9 cellular contexts compared by ENCODE assay signal in genomic region chr1:10074059-10074854, GRCh38. TPM values are rescaled to one million over a fixed set of nuclear protein-coding genes. Genes with fewer than 3 reads are reported as not detected.
DNase-seq lines count a peak whose midpoint lies in the region; ATAC-seq and TF ChIP-seq lines count a peak whose summit lies in the region.
"Had no signal": no experiment of that assay in that cellular context is flagged by ENCODE, and none has a peak within 500 bp of the region (broad histone marks: within the 10 kb centered on the region; RNA-seq: fewer than 3 reads in every experiment).

No MANE protein-coding gene starts in this region.

- H3K27me3 Mint-ChIP-seq in activated naive CD8-positive, alpha-beta T cell = no peaks in the 10 kb centered on the region

- peaks cover 17% of the 10 kb centered on the region for H3K4me1 Mint-ChIP-seq in activated naive CD8-positive, alpha-beta T cell (ENCODE audit: low read depth)

- H3K4me3 Mint-ChIP-seq in activated naive CD8-positive, alpha-beta T cell = peak overlapping the region; percentile 30

- H3K27ac ChIP-seq in RWPE1 = peak overlapping the region; percentile 71

- H3K27ac Mint-ChIP-seq in activated naive CD8-positive, alpha-beta T cell = peak overlapping the region; percentile 67

- DNase-seq in RWPE1 (ENCODE audit: low spot score) = peak; percentile 89
- DNase-seq in left ventricle myocardium superior = no peak
- peak; percentile 0 to 10 for DNase-seq in stimulated activated CD4-positive, alpha-beta T cell treated with anti-CD3 and anti-CD28 coated beads, Interleukin-1b, Interleukin-23, amount 100 ng/mL, for 1 hour (ENCODE audit: low read depth in 2 of 2)
- DNase-seq in effector CD4-positive, alpha-beta T cell = no peak

- H3K9me3 Mint-ChIP-seq in activated naive CD8-positive, alpha-beta T cell (ENCODE audit: low read depth) = no peaks in the 10 kb centered on the region

- CTCF ChIA-PET in RWPE1 (lab: Yijun Ruan, JAX) = interaction anchor here (0.6 kb wide), 1 partner anchor 28 kb away, joined by 3 read pairs; no protein-coding TSS in a partner anchor

- POLR2A ChIA-PET in RWPE1 (lab: Yijun Ruan, JAX; ENCODE audit: low non-redundant PET) = interaction anchor here (0.6 to 0.7 kb wide), 3 partner anchors 11 to 33 kb away, joined by 4 to 7 read pairs (median 4); no protein-coding TSS in a partner anchor

- H3K36me3 Mint-ChIP-seq in activated naive CD8-positive, alpha-beta T cell = peaks cover 14% of the 10 kb centered on the region

- ATAC-seq in GM21390 (IDR thresholded peaks at IDR 0.05; ENCODE audit: unreplicated experiment) (peak; percentile 66), left ventricle myocardium superior (peak; percentile 48), HG03139 (IDR thresholded peaks at IDR 0.05; ENCODE audit: unreplicated experiment) (no peak), HG02571 (IDR thresholded peaks at IDR 0.05; ENCODE audit: unreplicated experiment) (no peak)
- ATAC-seq: body of pancreas had no signal

- intact Hi-C loops in left ventricle myocardium superior (cut with micrococcal nuclease) = no loop called here

- TF ChIP-seq CTCF in RWPE1 (conservative IDR thresholded peaks at IDR 0.05; ENCODE audit: low read depth) = no peak

RNA-seq across cellular contexts. Expression of gene UBE4B, which starts 41.5 kb away (rescaled TPM):
- 78.4 TPM for total RNA-seq in left ventricle myocardium superior

Comparison
In these comparisons a context has a peak if more than half of its experiments do, and no peak if none do; other contexts are left out.
1. ATAC-seq: peak in GM21390 (single experiment) and left ventricle myocardium superior (single experiment); none in HG03139 (single experiment) and HG02571 (single experiment).
2. DNase-seq: peak in RWPE1 (single experiment) and stimulated activated CD4-positive, alpha-beta T cell treated with anti-CD3 and anti-CD28 coated beads, Interleukin-1b, Interleukin-23, amount 100 ng/mL, for 1 hour (2 of 2); none in left ventricle myocardium superior (single experiment) and effector CD4-positive, alpha-beta T cell (single experiment).